2 cellular contexts compared by ENCODE assay signal in the genomic region with DNA sequence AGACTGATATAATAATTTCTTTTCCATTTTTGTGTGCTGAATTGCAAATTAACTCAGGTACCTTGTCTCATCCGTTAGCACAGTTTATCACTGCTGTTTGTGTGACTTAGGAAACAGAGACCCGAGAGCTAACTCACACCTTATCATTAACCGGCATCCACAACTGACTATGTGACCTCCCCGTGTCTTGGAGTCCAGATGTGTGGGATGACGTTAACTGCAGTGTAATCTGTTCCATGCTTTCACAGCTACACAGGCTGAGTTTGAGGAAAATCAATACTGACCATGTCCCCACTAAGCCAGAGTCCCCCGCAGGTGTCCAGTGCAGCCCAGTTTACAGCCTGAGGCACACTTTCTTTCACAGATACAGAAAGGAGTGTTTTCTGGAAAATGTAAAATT.
A peak's percentile ranks its signal among the peaks of the same experiment; 100 is the strongest.
TF ChIP-seq lines count a peak whose summit lies in the region.

No MANE protein-coding gene starts in this region.

TF ChIP-seq in K562, 482 proteins besides CTCF, POLR2A, EP300 and RAD21:
- TF ChIP-seq TCF3 (CRISPR knock-in tag; IDR thresholded peaks at IDR 0.05) (peak; percentile 55), E2F1 (CRISPR knock-in tag; IDR thresholded peaks at IDR 0.05) (no peak), FOXJ3 (CRISPR knock-in tag; IDR thresholded peaks at IDR 0.05) (no peak), POU5F1 (IDR thresholded peaks at IDR 0.05; ENCODE audit: borderline replicate concordance, low read depth, low read length, partially characterized antibody) (no peak), KLF1 (tag; IDR thresholded peaks at IDR 0.05) (no peak), KHSRP (IDR thresholded peaks at IDR 0.05) (no peak), CBFA2T2 (conservative IDR thresholded peaks at IDR 0.05) (peak; percentile 46), ZFP30 (CRISPR knock-in tag; IDR thresholded peaks at IDR 0.05; ENCODE audit: borderline replicate concordance) (no peak), NFE2L1 (tag; IDR thresholded peaks at IDR 0.05; ENCODE audit: borderline replicate concordance, low read depth) (no peak), PTBP1 (IDR thresholded peaks at IDR 0.05; ENCODE audit: low read depth, low read length) (no peak), CBFA2T3 (IDR thresholded peaks at IDR 0.05) (peak; percentile 68), PTRF (tag; IDR thresholded peaks at IDR 0.05) (no peak)

TF ChIP-seq in H1, 55 proteins besides CTCF, POLR2A, EP300 and RAD21:
- TF ChIP-seq RXRA (IDR thresholded peaks at IDR 0.05; ENCODE audit: insufficient read depth, low read depth, low read length) (no peak), ZNF274 (IDR thresholded peaks at IDR 0.05; ENCODE audit: borderline replicate concordance, extremely low read depth, low read length) (no peak)
